ENCODE assay signal across 28 cellular contexts in the genomic region with DNA sequence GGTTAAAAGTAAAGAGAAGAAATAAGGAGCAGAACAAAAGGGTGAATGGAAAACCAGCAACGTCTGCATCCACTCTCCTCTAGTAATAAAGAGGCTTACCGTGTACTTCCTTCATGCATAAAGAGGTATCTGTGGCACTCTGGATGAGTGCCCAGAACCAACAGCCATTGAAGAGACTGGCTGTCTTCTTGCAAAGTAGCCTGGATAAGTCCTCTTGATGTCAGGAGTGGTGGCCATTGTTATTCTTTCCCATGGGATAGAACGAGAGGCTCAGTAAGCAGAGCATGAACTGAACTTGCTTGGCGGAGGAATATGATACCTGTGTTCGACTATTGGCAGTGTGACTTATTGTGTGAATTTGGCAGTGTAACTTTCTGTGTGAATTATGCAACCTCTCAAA.
A peak's percentile ranks its signal among the peaks of the same experiment; 100 is the strongest.
DNase-seq lines count a peak whose midpoint lies in the region; ATAC-seq and TF ChIP-seq lines count a peak whose summit lies in the region.
"Had no signal": no experiment of that assay in that cellular context is flagged by ENCODE, and none has a peak within 500 bp of the region (broad histone marks: within the 10 kb centered on the region; RNA-seq: fewer than 3 reads in every experiment).

No MANE protein-coding gene starts in this region.

- H3K4me3 ChIP-seq in effector memory CD4-positive, alpha-beta T cell (ENCODE audit: insufficient read depth, low read depth, low read length, poor library complexity, severe bottlenecking): no peak overlapping the region
- H3K4me3 ChIP-seq in transverse colon: no peak overlapping the region
- H3K4me3 ChIP-seq: cardiac muscle cell, heart left ventricle, lung, mucosa of descending colon had no signal

- no peak for TF ChIP-seq POLR2A in transverse colon (IDR thresholded peaks at IDR 0.05)

- no peaks in the 10 kb centered on the region for H3K9me3 ChIP-seq in effector memory CD4-positive, alpha-beta T cell (ENCODE audit: control insufficient read depth, low read length)
- H3K9me3 ChIP-seq in transverse colon: no peaks in the 10 kb centered on the region
- H3K9me3 ChIP-seq: BE2C, heart left ventricle, mucosa of descending colon had no signal

- no peaks in the 10 kb centered on the region for H3K27me3 ChIP-seq in effector memory CD4-positive, alpha-beta T cell (replicated peaks; ENCODE audit: control insufficient read depth, insufficient read depth, low read length, poor library complexity, severe bottlenecking)
- H3K27me3 ChIP-seq in transverse colon: no peaks in the 10 kb centered on the region
- H3K27me3 ChIP-seq: cardiac muscle cell had no signal

- no peak for TF ChIP-seq CTCF in transverse colon (IDR thresholded peaks at IDR 0.05)

- TF ChIP-seq EP300 in transverse colon (IDR thresholded peaks at IDR 0.05; ENCODE audit: low read depth): no peak

- in situ Hi-C loops in transverse colon (cut with MboI; ENCODE audit: low pct_ligation_motif_present in 1 of 4, low pct_unique_long_range_greater_than_20kb in 1 of 4, low sequenced_read_pairs in 3 of 4): no loop called here

- H3K4me1 ChIP-seq in effector memory CD4-positive, alpha-beta T cell (ENCODE audit: control insufficient read depth, insufficient read depth, low read length, poor library complexity, severe bottlenecking): no peaks in the 10 kb centered on the region
- H3K4me1 ChIP-seq in transverse colon: no peaks in the 10 kb centered on the region
- H3K4me1 ChIP-seq: BE2C, heart left ventricle had no signal

- DNase-seq in COLO829 (ENCODE audit: low spot score) (peak; percentile 37), NCI-H1105 (lab: John Stamatoyannopoulos, UW) (peak; percentile 42), NCI-H345 (lab: John Stamatoyannopoulos, UW) (peak; percentile 87), astrocyte of the hippocampus (ENCODE audit: low read depth, low spot score) (peak; percentile 38), NCI-H82 treated with DMSO at 0.1 percent for 48 hours (lab: John Stamatoyannopoulos, UW; ENCODE audit: unreplicated experiment) (no peak), transverse colon (no peak)
- DNase-seq in effector memory CD4-positive, alpha-beta T cell: no peak
- DNase-seq: ACHN; activated CD4-positive, alpha-beta T cell treated with anti-CD3 and anti-CD28 coated beads for 1 hour; activated CD8-positive, alpha-beta T cell treated with anti-CD3 and anti-CD28 coated beads, Interleukin-2, amount 10 ng/mL, durations not matched to agents 7 days and 5 days; BE2C; CD8-positive, alpha-beta memory T cell; cortex of kidney; foreskin fibroblast; heart left ventricle; mucosa of descending colon; NCI-H1048; NCI-H2081; NCI-H774; small intestine; T-helper 2 cell had no signal

- no peak overlapping the region for H3K27ac ChIP-seq in effector memory CD4-positive, alpha-beta T cell (ENCODE audit: insufficient read depth, low read length, poor library complexity, severe bottlenecking)
- no peak overlapping the region for H3K27ac ChIP-seq in transverse colon
- H3K27ac ChIP-seq: cardiac muscle cell, heart left ventricle, HL-60 had no signal

- no peaks in the 10 kb centered on the region for H3K36me3 ChIP-seq in effector memory CD4-positive, alpha-beta T cell (ENCODE audit: control insufficient read depth, insufficient read depth, low read length)
- no peaks in the 10 kb centered on the region for H3K36me3 ChIP-seq in transverse colon
- H3K36me3 ChIP-seq: BE2C, cardiac muscle cell, heart left ventricle had no signal

- no peak for ATAC-seq in GM19463 (IDR thresholded peaks at IDR 0.05; ENCODE audit: unreplicated experiment)
- ATAC-seq: activated CD8-positive, alpha-beta T cell treated with anti-CD3 and anti-CD28 coated beads, Interleukin-2, amount 10 ng/mL, durations not matched to agents 7 days and 5 days; activated naive CD4-positive, alpha-beta T cell treated with anti-CD3 and anti-CD28 coated beads, Interleukin-2, amount 50 U/mL, for 72 hours; esophagus mucosa; heart left ventricle; mucosa of descending colon; SK-N-SH treated with all-trans-retinoic acid at 6 μM for 48 hours had no signal

- 52 to 67% methylated on average over 5 of the region's 5 CpGs for WGBS in transverse colon (ENCODE audit: low coverage in 1 of 2), 2 donors

- intact Hi-C loops in transverse colon (cut with DNase I; ENCODE audit: low total_unique reads): no loop called here

Comparison
In these comparisons a context has a peak if more than half of its experiments do, and no peak if none do; other contexts are left out.
1. DNase-seq: peak in COLO829 (single experiment), NCI-H1105 (single experiment), NCI-H345 (single experiment) and astrocyte of the hippocampus (single experiment); none in effector memory CD4-positive, alpha-beta T cell (0 of 3), NCI-H82 treated with DMSO at 0.1 percent for 48 hours (single experiment) and transverse colon (single experiment).